ENCODE assay signal across 1 cellular context in the genomic region with DNA sequence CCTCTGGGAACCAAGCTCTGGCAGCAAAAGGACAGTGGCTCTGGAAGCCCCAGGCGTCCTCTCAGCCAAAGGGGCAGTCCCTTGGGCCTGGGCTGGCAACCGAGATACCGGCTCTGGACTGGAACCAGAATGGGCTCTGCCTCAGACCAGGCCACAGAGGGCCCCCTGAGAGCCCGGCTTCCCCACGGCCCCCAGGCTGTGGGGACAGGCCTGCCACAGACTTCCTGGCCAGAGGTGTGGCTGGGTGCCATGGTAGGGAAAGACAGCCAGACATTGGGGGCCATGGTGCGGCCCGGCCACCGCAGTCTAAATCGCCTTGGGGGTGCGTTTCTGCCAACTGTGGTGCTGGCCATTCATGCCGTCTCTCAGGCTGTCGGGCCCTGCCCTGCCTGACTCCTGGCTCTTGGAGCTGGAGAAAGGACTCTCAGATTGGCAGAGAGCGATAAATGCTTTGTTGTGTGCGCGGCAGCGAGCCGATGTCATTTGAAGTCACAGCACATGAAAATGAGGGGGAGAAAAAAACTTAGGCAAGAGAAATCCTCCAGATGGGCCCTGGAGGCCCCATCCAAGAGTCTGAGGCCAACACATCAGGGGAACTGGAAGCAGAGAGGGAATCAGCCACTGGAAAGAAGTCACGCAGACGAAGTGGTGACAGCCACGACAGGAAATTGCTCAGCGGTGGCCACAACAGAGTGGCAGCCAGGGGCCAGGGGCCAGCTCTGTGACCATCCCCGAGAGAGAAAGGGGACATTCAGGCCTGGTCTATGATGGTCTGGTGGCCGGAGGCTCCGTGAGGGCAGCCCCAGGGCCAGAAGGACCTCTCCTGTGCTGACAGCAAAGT.
TF ChIP-seq lines count a peak whose summit lies in the region.

No MANE protein-coding gene starts in this region.

TF ChIP-seq in GM23338, 12 proteins besides CTCF, POLR2A, EP300 and RAD21 (continued from another document):
- TF ChIP-seq ZNF462 (CRISPR knock-in tag; IDR thresholded peaks at IDR 0.05) (no peak), EZH2phosphoT487 (IDR thresholded peaks at IDR 0.05; ENCODE audit: unreplicated experiment) (no peak), CREB1 (CRISPR knock-in tag; IDR thresholded peaks at IDR 0.05; ENCODE audit: low read depth) (no peak), JUNB (IDR thresholded peaks at IDR 0.05; ENCODE audit: unreplicated experiment) (no peak), STAT1 (IDR thresholded peaks at IDR 0.05; ENCODE audit: unreplicated experiment) (no peak), EZH2 (IDR thresholded peaks at IDR 0.05; ENCODE audit: low read depth, unreplicated experiment) (no peak)
- TF ChIP-seq, protein P1, sequence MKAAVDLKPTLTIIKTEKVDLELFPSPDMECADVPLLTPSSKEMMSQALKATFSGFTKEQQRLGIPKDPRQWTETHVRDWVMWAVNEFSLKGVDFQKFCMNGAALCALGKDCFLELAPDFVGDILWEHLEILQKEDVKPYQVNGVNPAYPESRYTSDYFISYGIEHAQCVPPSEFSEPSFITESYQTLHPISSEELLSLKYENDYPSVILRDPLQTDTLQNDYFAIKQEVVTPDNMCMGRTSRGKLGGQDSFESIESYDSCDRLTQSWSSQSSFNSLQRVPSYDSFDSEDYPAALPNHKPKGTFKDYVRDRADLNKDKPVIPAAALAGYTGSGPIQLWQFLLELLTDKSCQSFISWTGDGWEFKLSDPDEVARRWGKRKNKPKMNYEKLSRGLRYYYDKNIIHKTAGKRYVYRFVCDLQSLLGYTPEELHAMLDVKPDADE (IDR thresholded peaks at IDR 0.05) = no peak
- TF ChIP-seq, protein P2, sequence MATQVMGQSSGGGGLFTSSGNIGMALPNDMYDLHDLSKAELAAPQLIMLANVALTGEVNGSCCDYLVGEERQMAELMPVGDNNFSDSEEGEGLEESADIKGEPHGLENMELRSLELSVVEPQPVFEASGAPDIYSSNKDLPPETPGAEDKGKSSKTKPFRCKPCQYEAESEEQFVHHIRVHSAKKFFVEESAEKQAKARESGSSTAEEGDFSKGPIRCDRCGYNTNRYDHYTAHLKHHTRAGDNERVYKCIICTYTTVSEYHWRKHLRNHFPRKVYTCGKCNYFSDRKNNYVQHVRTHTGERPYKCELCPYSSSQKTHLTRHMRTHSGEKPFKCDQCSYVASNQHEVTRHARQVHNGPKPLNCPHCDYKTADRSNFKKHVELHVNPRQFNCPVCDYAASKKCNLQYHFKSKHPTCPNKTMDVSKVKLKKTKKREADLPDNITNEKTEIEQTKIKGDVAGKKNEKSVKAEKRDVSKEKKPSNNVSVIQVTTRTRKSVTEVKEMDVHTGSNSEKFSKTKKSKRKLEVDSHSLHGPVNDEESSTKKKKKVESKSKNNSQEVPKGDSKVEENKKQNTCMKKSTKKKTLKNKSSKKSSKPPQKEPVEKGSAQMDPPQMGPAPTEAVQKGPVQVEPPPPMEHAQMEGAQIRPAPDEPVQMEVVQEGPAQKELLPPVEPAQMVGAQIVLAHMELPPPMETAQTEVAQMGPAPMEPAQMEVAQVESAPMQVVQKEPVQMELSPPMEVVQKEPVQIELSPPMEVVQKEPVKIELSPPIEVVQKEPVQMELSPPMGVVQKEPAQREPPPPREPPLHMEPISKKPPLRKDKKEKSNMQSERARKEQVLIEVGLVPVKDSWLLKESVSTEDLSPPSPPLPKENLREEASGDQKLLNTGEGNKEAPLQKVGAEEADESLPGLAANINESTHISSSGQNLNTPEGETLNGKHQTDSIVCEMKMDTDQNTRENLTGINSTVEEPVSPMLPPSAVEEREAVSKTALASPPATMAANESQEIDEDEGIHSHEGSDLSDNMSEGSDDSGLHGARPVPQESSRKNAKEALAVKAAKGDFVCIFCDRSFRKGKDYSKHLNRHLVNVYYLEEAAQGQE (IDR thresholded peaks at IDR 0.05; ENCODE audit: unreplicated experiment) = no peak
